Comparison of ENCODE assay signal across 27 cellular contexts in genomic region chr6:48866681-48867080, GRCh38.
DNase-seq lines count a peak whose midpoint lies in the region; ATAC-seq, FAIRE-seq and TF ChIP-seq lines count a peak whose summit lies in the region.
"Had no signal": no experiment of that assay in that cellular context is flagged by ENCODE, and none has a peak within 500 bp of the region (broad histone marks: within the 10 kb centered on the region; RNA-seq: fewer than 3 reads in every experiment).

No MANE protein-coding gene starts in this region.

- H3K27me3 ChIP-seq in HepG2 (ENCODE audit: control insufficient read depth in 1 of 2, insufficient read depth in 2 of 2, low read length in 2 of 2) (no peaks in the 10 kb centered on the region; a peak in 1 of 5 replicates), right lobe of liver (no peaks in the 10 kb centered on the region), IMR-90 (ENCODE audit: control insufficient read depth, insufficient read depth, low read length) (no peaks in the 10 kb centered on the region), K562 (ENCODE audit: control insufficient read depth in 2 of 2, insufficient read depth in 2 of 2, low read length in 2 of 2) (no peaks in the 10 kb centered on the region)
- H3K27me3 ChIP-seq: BE2C, BLaER1 had no signal

- in situ Hi-C loops in HepG2 (cut with HindIII; ENCODE audit: extremely low pct_ligation_motif_present, low pct_unique_long_range_greater_than_20kb) (no loop called here), IMR-90 (cut with MboI; ENCODE audit: low sequenced_read_pairs) (no loop called here), K562 (cut with MboI) (no loop called here)

- H3K79me2 ChIP-seq in HepG2 (ENCODE audit: insufficient read depth, low read length) (no peaks in the 10 kb centered on the region), K562 (ENCODE audit: control insufficient read depth, insufficient read depth, low read length) (no peaks in the 10 kb centered on the region)

- intact Hi-C loops in HepG2 (cut with micrococcal nuclease; ENCODE audit: unreplicated experiment) (no loop called here), right lobe of liver (cut with DNase I) (no loop called here), IMR-90 (cut with micrococcal nuclease) (no loop called here), K562 (cut with micrococcal nuclease) (no loop called here)

- WGBS in HepG2 (ENCODE audit: low lambda C conversion rate) = under 1% methylated on average over 3 of the region's 3 CpGs
- WGBS in right lobe of liver (ENCODE audit: insufficient coverage, low coverage, low lambda C conversion rate, missing lambda C conversion rate) = 56% methylated on average over 3 of the region's 3 CpGs
- no CpG with 5 or more reads among the region's 3 CpGs for WGBS in IMR-90 (ENCODE audit: extremely low coverage in 2 of 2, insufficient read length in 1 of 2), 2 experiments
- WGBS in K562 (ENCODE audit: insufficient coverage, low coverage, missing lambda C conversion rate) = 0% methylated on average over 3 of the region's 3 CpGs

- H3K4ac ChIP-seq in IMR-90 (ENCODE audit: low read depth, low read length) = no peak overlapping the region

- H3K18ac ChIP-seq in IMR-90 (ENCODE audit: low read depth, low read length) = no peak overlapping the region

- H3K9me1 ChIP-seq in IMR-90 (ENCODE audit: insufficient read depth, low read length) (no peaks in the 10 kb centered on the region), K562 (ENCODE audit: control insufficient read depth, insufficient read depth, low read length) (no peaks in the 10 kb centered on the region)

- no peak overlapping the region for H3K4me2 ChIP-seq in HepG2 (ENCODE audit: low read depth, low read length)
- H3K4me2 ChIP-seq in IMR-90 (ENCODE audit: low read depth, low read length) = no peak overlapping the region
- no peak overlapping the region for H3K4me2 ChIP-seq in K562 (ENCODE audit: insufficient read depth, low read length)
- H3K4me2 ChIP-seq: BLaER1 had no signal

- POLR2A ChIA-PET in HepG2 (lab: Yijun Ruan, JAX) = no interaction called here
- POLR2A ChIA-PET in IMR-90 (lab: Charles Lee; ENCODE audit: unreplicated experiment) = no interaction called here
- POLR2A ChIA-PET in K562 (lab: Yijun Ruan, JAX) = no interaction called here

- H3K56ac ChIP-seq in IMR-90 (ENCODE audit: extremely low read depth, insufficient read depth, low read length) = no peak overlapping the region

- H2AK5ac ChIP-seq in IMR-90 (ENCODE audit: low read depth, low read length) = no peak overlapping the region

- H2BK120ac ChIP-seq in IMR-90 (ENCODE audit: low read depth, low read length) = no peak overlapping the region

- TF ChIP-seq EP300 in HepG2 (IDR thresholded peaks at IDR 0.05; ENCODE audit: low read depth in 2 of 2, low read length in 2 of 2) (no peak), HepG2 (CRISPR knock-in tag; IDR thresholded peaks at IDR 0.05; ENCODE audit: borderline replicate concordance) (no peak), K562 (IDR thresholded peaks at IDR 0.05; ENCODE audit: low read length) (no peak)

- no peaks in the 10 kb centered on the region for H3K9me3 ChIP-seq in HepG2 (ENCODE audit: low read length)
- H3K9me3 ChIP-seq in right lobe of liver = no peaks in the 10 kb centered on the region
- peaks cover 2% of the 10 kb centered on the region for H3K9me3 ChIP-seq in IMR-90 (ENCODE audit: control insufficient read depth, insufficient read depth, low read length)
- H3K9me3 ChIP-seq in K562 (replicated peaks; ENCODE audit: control insufficient read depth, insufficient read depth, low read depth, low read length) = no peaks in the 10 kb centered on the region; the same call in 1 of the 2 replicates
- H3K9me3 ChIP-seq: BE2C, Caco-2 had no signal

- H3K9ac ChIP-seq in HepG2 (ENCODE audit: insufficient read depth, low read depth, low read length) (no peak overlapping the region), IMR-90 (ENCODE audit: low read depth, low read length) (no peak overlapping the region), K562 (ENCODE audit: insufficient read depth in 1 of 2, low read depth in 2 of 2, low read length in 2 of 2) (no peak overlapping the region)
- H3K9ac ChIP-seq: BLaER1 had no signal

- H2AK9ac ChIP-seq in IMR-90 (replicated peaks; ENCODE audit: low read depth, low read length, poor library complexity) = no peak overlapping the region

- no peak overlapping the region for H3K14ac ChIP-seq in IMR-90 (replicated peaks; ENCODE audit: low read depth, low read length)

- H2BK15ac ChIP-seq in IMR-90 (ENCODE audit: low read depth, low read length) = no peak overlapping the region

- dilution Hi-C loops in IMR-90 (cut with HindIII; ENCODE audit: low sequenced_read_pairs, unreplicated experiment) = no loop called here

- H3K27ac ChIP-seq in HepG2 (ENCODE audit: extremely low read length, insufficient read depth, low read length) (no peak overlapping the region), right lobe of liver (no peak overlapping the region), IMR-90 (ENCODE audit: insufficient read depth, low read length) (no peak overlapping the region), K562 (ENCODE audit: extremely low read depth, low read depth, low read length) (no peak overlapping the region)
- H3K27ac ChIP-seq: 22Rv1, BLaER1 had no signal

- DNase-seq in HepG2 (ENCODE audit: low spot score) (no peak), right lobe of liver (no peak), IMR-90 (no peak), K562 (ENCODE audit: extremely low read depth in 1 of 4, low spot score in 3 of 4) (no peak), NCI-H187 treated with DMSO at 0.1 percent for 48 hours (lab: John Stamatoyannopoulos, UW) (no peak), MV-4-11 (lab: John Stamatoyannopoulos, UW) (no peak), GM19239 (ENCODE audit: insufficient read length, low spot score) (no peak)
- DNase-seq: ACHN; BE2C; C1 segment of cervical spinal cord; Caco-2; Calu3; CD4-positive, alpha-beta memory T cell; CD4-positive, CD25-positive, alpha-beta regulatory T cell; CD8-positive, alpha-beta memory T cell; DMS 273 treated with DMSO at 0.1 percent for 48 hours; DMS153; DMS53; DMS79; DND-41; EL; GDM1 had no signal

- no peaks in the 10 kb centered on the region for H3K4me1 ChIP-seq in HepG2 (ENCODE audit: insufficient read depth, low read length)
- H3K4me1 ChIP-seq in right lobe of liver = no peaks in the 10 kb centered on the region
- no peaks in the 10 kb centered on the region for H3K4me1 ChIP-seq in IMR-90 (ENCODE audit: control insufficient read depth, insufficient read depth, low read length)
- no peaks in the 10 kb centered on the region for H3K4me1 ChIP-seq in K562 (replicated peaks in 1 of 2; ENCODE audit: control insufficient read depth in 2 of 2, insufficient read depth in 2 of 2, low read length in 2 of 2)
- H3K4me1 ChIP-seq: BE2C, BLaER1, Caco-2 had no signal

- CTCF ChIA-PET in HepG2 (lab: Yijun Ruan, JAX; ENCODE audit: low intra/inter-chr PET ratio, low total read pairs) = no interaction called here
- CTCF ChIA-PET in IMR-90 (lab: Yijun Ruan, JAX) = no interaction called here
- CTCF ChIA-PET in K562 (lab: Yijun Ruan, JAX; ENCODE audit: low intra/inter-chr PET ratio) = no interaction called here

- H3K36me3 ChIP-seq in HepG2 (replicated peaks in 1 of 2; ENCODE audit: control insufficient read depth in 1 of 2, insufficient read depth in 2 of 2, low read length in 2 of 2) = no peaks in the 10 kb centered on the region
- no peaks in the 10 kb centered on the region for H3K36me3 ChIP-seq in right lobe of liver
- no peaks in the 10 kb centered on the region for H3K36me3 ChIP-seq in IMR-90 (ENCODE audit: control insufficient read depth, insufficient read depth, low read length)
- no peaks in the 10 kb centered on the region for H3K36me3 ChIP-seq in K562 (ENCODE audit: control insufficient read depth, insufficient read depth, low read length)
- H3K36me3 ChIP-seq: BE2C, BLaER1 had no signal

- no peak for TF ChIP-seq RAD21 in HepG2 (CRISPR knock-in tag; IDR thresholded peaks at IDR 0.05)
- no peak for TF ChIP-seq RAD21 in IMR-90 (IDR thresholded peaks at IDR 0.05; ENCODE audit: low read length)
- TF ChIP-seq RAD21 in K562 (CRISPR knock-in tag; conservative IDR thresholded peaks at IDR 0.05 in 1 of 2, IDR thresholded peaks at IDR 0.05 in 1 of 2) = no peak

- no peak for TF ChIP-seq CTCF in HepG2 (CRISPR knock-in tag; IDR thresholded peaks at IDR 0.05)
- TF ChIP-seq CTCF in right lobe of liver (IDR thresholded peaks at IDR 0.05) = no peak
- TF ChIP-seq CTCF in IMR-90 (conservative IDR thresholded peaks at IDR 0.05; ENCODE audit: low read depth, low read length) = no peak
- TF ChIP-seq CTCF in K562 (IDR thresholded peaks at IDR 0.05 in 2 of 3, conservative IDR thresholded peaks at IDR 0.05 in 1 of 3; ENCODE audit: insufficient read depth in 2 of 3, low read depth in 1 of 3, low read length in 3 of 3) = no peak

- no peak overlapping the region for H3K23ac ChIP-seq in IMR-90 (ENCODE audit: low read depth, low read length)

- H4K8ac ChIP-seq in IMR-90 (ENCODE audit: low read depth in 2 of 2, low read length in 2 of 2) = no peak overlapping the region

- TF ChIP-seq POLR2A in HepG2 (IDR thresholded peaks at IDR 0.05; ENCODE audit: insufficient read depth in 1 of 2, low read depth in 2 of 2, low read length in 2 of 2) (no peak), right lobe of liver (IDR thresholded peaks at IDR 0.05) (no peak), IMR-90 (IDR thresholded peaks at IDR 0.05; ENCODE audit: low read depth, low read length) (no peak), K562 (conservative IDR thresholded peaks at IDR 0.05) (no peak)

- H4K5ac ChIP-seq in IMR-90 (ENCODE audit: low read depth, low read length) = no peak overlapping the region

- no peaks in the 10 kb centered on the region for H4K20me1 ChIP-seq in HepG2 (ENCODE audit: insufficient read depth, low read length)
- no peaks in the 10 kb centered on the region for H4K20me1 ChIP-seq in IMR-90 (ENCODE audit: insufficient read depth, low read length)
- no peaks in the 10 kb centered on the region for H4K20me1 ChIP-seq in K562 (replicated peaks; ENCODE audit: control insufficient read depth, insufficient read depth, low read length)
- H4K20me1 ChIP-seq: BLaER1 had no signal

- no peaks in the 10 kb centered on the region for H3K79me1 ChIP-seq in IMR-90 (ENCODE audit: low read depth in 1 of 2, low read length in 2 of 2)

- no peak for ATAC-seq in HepG2
- ATAC-seq in right lobe of liver = no peak
- no peak for ATAC-seq in IMR-90 (ENCODE audit: low read depth)
- ATAC-seq in K562 = no peak
- ATAC-seq: GM12878 had no signal

- no peak for FAIRE-seq in HepG2 (lab: Jason Lieb, UNC)
- no peak for FAIRE-seq in K562 (lab: Jason Lieb, UNC)
- FAIRE-seq in GM19239 (lab: Jason Lieb, UNC) = no peak
- FAIRE-seq: GM12878, GM12892, GM18507 had no signal

- H2BK20ac ChIP-seq in IMR-90 (ENCODE audit: low read depth, low read length) = no peak overlapping the region

- H4K91ac ChIP-seq in IMR-90 (ENCODE audit: insufficient read depth, low read depth, low read length) = no peak overlapping the region

- BruUV-seq in HepG2 (replicated peaks; lab: Mats Ljungman, UMichigan) (no TSS peak), IMR-90 (replicated peaks; lab: Mats Ljungman, UMichigan) (no TSS peak), K562 (replicated peaks; lab: Mats Ljungman, UMichigan) (no TSS peak)

- H2BK5ac ChIP-seq in IMR-90 (ENCODE audit: low read depth, low read length, poor library complexity, severe bottlenecking) = no peak overlapping the region

- H2AFZ ChIP-seq in HepG2 (ENCODE audit: low read length) (no peak overlapping the region), IMR-90 (replicated peaks; ENCODE audit: low read length, poor library complexity) (no peak overlapping the region), K562 (ENCODE audit: low read depth, low read length) (no peak overlapping the region)

- H3K4me3 ChIP-seq in HepG2 (replicated peaks in 1 of 3; ENCODE audit: insufficient read depth in 1 of 3, low read depth in 2 of 3, low read length in 3 of 3) (no peak overlapping the region), right lobe of liver (no peak overlapping the region), IMR-90 (ENCODE audit: insufficient read depth, low read depth, low read length) (no peak overlapping the region), K562 (no peak overlapping the region)
- H3K4me3 ChIP-seq: BLaER1, GM12878 had no signal

Comparison
In these comparisons a context has a peak if more than half of its experiments do, and no peak if none do; other contexts are left out.
1. Of the 241 proteins assayed by ChIP-seq in both HepG2 and K562: peak only in HepG2: MAFK; only in K562: MAFG; in both: MAFF; in neither: 238.